ENCODE assay signal across 1 cellular context in genomic region chr5:119319890-119320289, GRCh38.
TF ChIP-seq lines count a peak whose summit lies in the region.

No MANE protein-coding gene starts in this region.

TF ChIP-seq in HepG2, 621 proteins besides CTCF, POLR2A, EP300 and RAD21:
- TF ChIP-seq ZNF407 (CRISPR knock-in tag; IDR thresholded peaks at IDR 0.05; ENCODE audit: not compliant biosample characterization) (no peak), AHDC1 (CRISPR knock-in tag; IDR thresholded peaks at IDR 0.05; ENCODE audit: borderline replicate concordance) (no peak), ZNF878 (CRISPR knock-in tag; IDR thresholded peaks at IDR 0.05) (no peak), CREBL2 (CRISPR knock-in tag; IDR thresholded peaks at IDR 0.05; ENCODE audit: borderline replicate concordance) (no peak), ARHGAP35 (CRISPR knock-in tag; IDR thresholded peaks at IDR 0.05; ENCODE audit: borderline replicate concordance) (no peak), SNRNP70 (IDR thresholded peaks at IDR 0.05; ENCODE audit: low read depth, low read length) (no peak), ARID5B (CRISPR knock-in tag; IDR thresholded peaks at IDR 0.05) (no peak), MBNL3 (CRISPR knock-in tag; conservative IDR thresholded peaks at IDR 0.05) (no peak)
